In genomic region chr17:56832446-56832845, GRCh38 we compare ENCODE assay signal across 1 cellular context.
TF ChIP-seq lines count a peak whose summit lies in the region.

No MANE protein-coding gene starts in this region.

TF ChIP-seq in HCT116, 20 proteins besides CTCF, POLR2A, EP300 and RAD21 (continued from another document):
- TF ChIP-seq REST (IDR thresholded peaks at IDR 0.05; ENCODE audit: low read depth) (no peak), ZFX (IDR thresholded peaks at IDR 0.05) (no peak), POLR2AphosphoS5 (IDR thresholded peaks at IDR 0.05; ENCODE audit: low read depth, low read length) (no peak), ATF3 (IDR thresholded peaks at IDR 0.05) (no peak), FOSL1 (IDR thresholded peaks at IDR 0.05; ENCODE audit: low read depth) (no peak), CEBPB (IDR thresholded peaks at IDR 0.05; ENCODE audit: low read depth) (no peak), ELF1 (IDR thresholded peaks at IDR 0.05; ENCODE audit: borderline replicate concordance, low read depth) (no peak), ZBTB33 (IDR thresholded peaks at IDR 0.05; ENCODE audit: extremely low read depth, insufficient replicate concordance, low read length) (no peak), EZH2 (IDR thresholded peaks at IDR 0.05) (no peak), SRF (IDR thresholded peaks at IDR 0.05; ENCODE audit: low read depth) (no peak), TCF7L2 (IDR thresholded peaks at IDR 0.05; ENCODE audit: borderline replicate concordance, extremely low read depth, insufficient read depth, insufficient read length) (no peak), YY1 (IDR thresholded peaks at IDR 0.05; ENCODE audit: extremely low read depth, insufficient replicate concordance, low read depth, low read length) (no peak), SP1 (IDR thresholded peaks at IDR 0.05; ENCODE audit: low read depth) (no peak), EZH2phosphoT487 (IDR thresholded peaks at IDR 0.05; ENCODE audit: borderline replicate concordance) (no peak)
